Comparison of ENCODE assay signal across 13 cellular contexts in the genomic region with DNA sequence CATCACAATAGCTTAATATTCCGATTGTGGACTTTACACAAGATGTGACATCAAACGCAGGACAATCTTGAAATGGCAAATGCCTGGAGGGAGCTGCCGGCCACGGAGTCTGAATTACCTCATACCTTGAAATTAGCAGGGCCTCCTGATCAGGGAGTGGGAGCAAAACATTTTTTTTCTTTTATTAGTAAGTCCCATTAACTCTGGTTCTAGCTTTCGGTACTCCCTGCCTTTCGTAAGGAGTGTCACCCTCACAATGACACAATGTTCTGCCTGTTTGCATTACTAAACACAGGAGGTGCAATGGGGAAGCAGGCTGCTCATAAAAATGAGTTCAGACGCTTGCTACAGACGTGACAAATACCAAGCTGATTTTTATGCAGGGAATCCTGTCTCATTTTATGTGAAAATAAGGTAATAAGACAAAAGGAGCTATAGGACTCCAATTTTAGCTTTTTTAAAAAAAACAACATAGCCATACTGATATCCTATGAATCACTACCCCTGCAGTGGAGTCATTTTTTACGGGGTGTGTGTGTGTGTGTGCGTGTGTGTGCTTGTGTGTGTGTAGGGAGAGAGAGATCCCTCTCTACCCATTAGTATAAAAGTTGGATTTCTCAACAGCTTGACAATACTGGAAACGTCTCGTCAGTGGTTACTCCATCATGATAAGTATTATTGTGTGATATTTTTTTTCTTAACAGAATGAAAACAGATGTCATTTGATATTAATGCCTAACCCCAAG.
A peak's percentile ranks its signal among the peaks of the same experiment; 100 is the strongest.
DNase-seq lines count a peak whose midpoint lies in the region; ATAC-seq, FAIRE-seq and TF ChIP-seq lines count a peak whose summit lies in the region.
"Had no signal": no experiment of that assay in that cellular context is flagged by ENCODE, and none has a peak within 500 bp of the region (broad histone marks: within the 10 kb centered on the region; RNA-seq: fewer than 3 reads in every experiment).

No MANE protein-coding gene starts in this region.

- H3K9me3 Mint-ChIP-seq in activated naive CD8-positive, alpha-beta T cell treated with anti-CD3 and anti-CD28 coated beads, Interleukin-2, amount 50 U/mL, for 24 hours, result peaks cover 20% of the 10 kb centered on the region

- no peak overlapping the region for H3K27ac ChIP-seq in small intestine (ENCODE audit: low read depth in 1 of 2, low read length in 1 of 2)
- H3K27ac ChIP-seq: thoracic aorta had no signal

- TF ChIP-seq CTCF in fibroblast of the aortic adventitia (IDR thresholded peaks at IDR 0.05; ENCODE audit: insufficient read depth, low read length), result no peak

- H3K4me3 Mint-ChIP-seq in activated naive CD8-positive, alpha-beta T cell treated with anti-CD3 and anti-CD28 coated beads, Interleukin-2, amount 50 U/mL, for 24 hours, result no peak overlapping the region
- H3K4me3 Mint-ChIP-seq: activated CD4-positive, alpha-beta memory T cell treated with anti-CD3 and anti-CD28 coated beads for 36 hours; activated naive CD4-positive, alpha-beta T cell treated with anti-CD3 and anti-CD28 coated beads, Interleukin-2, amount 10 ng/mL, durations not matched to agents 7 days and 5 days had no signal

- peaks cover 35% of the 10 kb centered on the region for H3K4me1 Mint-ChIP-seq in activated naive CD8-positive, alpha-beta T cell treated with anti-CD3 and anti-CD28 coated beads, Interleukin-2, amount 50 U/mL, for 24 hours
- H3K4me1 Mint-ChIP-seq: activated naive CD4-positive, alpha-beta T cell treated with anti-CD3 and anti-CD28 coated beads, Interleukin-2, amount 10 ng/mL, durations not matched to agents 7 days and 5 days had no signal

- 25 to 58% (median 46%) methylated on average over 12 of the region's 12 CpGs for WGBS in small intestine, 3 donors

- peaks cover 4% of the 10 kb centered on the region for H3K27me3 Mint-ChIP-seq in activated naive CD8-positive, alpha-beta T cell treated with anti-CD3 and anti-CD28 coated beads, Interleukin-2, amount 50 U/mL, for 24 hours
- H3K27me3 Mint-ChIP-seq: activated CD4-positive, alpha-beta memory T cell treated with anti-CD3 and anti-CD28 coated beads for 36 hours had no signal

- no peak overlapping the region for H3K27ac Mint-ChIP-seq in activated naive CD8-positive, alpha-beta T cell treated with anti-CD3 and anti-CD28 coated beads, Interleukin-2, amount 50 U/mL, for 24 hours
- H3K27ac Mint-ChIP-seq: activated CD4-positive, alpha-beta memory T cell treated with anti-CD3 and anti-CD28 coated beads for 36 hours; activated naive CD4-positive, alpha-beta T cell treated with anti-CD3 and anti-CD28 coated beads, Interleukin-2, amount 10 ng/mL, durations not matched to agents 7 days and 5 days had no signal

- H3K4me3 ChIP-seq in fibroblast of the aortic adventitia (ENCODE audit: low read depth, low read length) (no peak overlapping the region), small intestine (ENCODE audit: low read depth in 1 of 2, low read length in 2 of 2) (no peak overlapping the region)
- H3K4me3 ChIP-seq: thoracic aorta had no signal

- H3K27me3 ChIP-seq in small intestine (ENCODE audit: control insufficient read depth in 2 of 2, insufficient read depth in 2 of 2, low read length in 2 of 2), result no peaks in the 10 kb centered on the region

- FAIRE-seq in small intestine (lab: Jason Lieb, UNC), result no peak
- FAIRE-seq: GM18507 had no signal

- H3K36me3 Mint-ChIP-seq in activated naive CD8-positive, alpha-beta T cell treated with anti-CD3 and anti-CD28 coated beads, Interleukin-2, amount 50 U/mL, for 24 hours (ENCODE audit: low read depth), result peaks cover 4% of the 10 kb centered on the region
- H3K36me3 Mint-ChIP-seq: activated naive CD4-positive, alpha-beta T cell treated with anti-CD3 and anti-CD28 coated beads, Interleukin-2, amount 10 ng/mL, durations not matched to agents 7 days and 5 days had no signal

- H3K36me3 ChIP-seq in small intestine (ENCODE audit: control insufficient read depth in 2 of 2, insufficient read depth in 2 of 2, low read length in 2 of 2), result no peaks in the 10 kb centered on the region
- H3K36me3 ChIP-seq: thoracic aorta had no signal

- ATAC-seq in activated naive CD8-positive, alpha-beta T cell treated with anti-CD3 and anti-CD28 coated beads, Interleukin-2, amount 50 U/mL, for 24 hours, result no peak

- DNase-seq in H4 (ENCODE audit: low spot score) (peak; percentile 69), SW480 (ENCODE audit: low spot score) (peak; percentile 44), fibroblast of the aortic adventitia (ENCODE audit: low read depth) (peak; percentile 97), small intestine (peak; percentile 56), T1000 (lab: John Stamatoyannopoulos, UW) (no peak)
- DNase-seq in activated CD4-positive, alpha-beta T cell treated with anti-CD3 and anti-CD28 coated beads for 48 hours, result no peak
- DNase-seq in activated naive CD8-positive, alpha-beta T cell treated with anti-CD3 and anti-CD28 coated beads, Interleukin-2, amount 50 U/mL, for 24 hours, result no peak
- no peak for DNase-seq in activated CD4-positive, alpha-beta T cell treated with anti-CD3 and anti-CD28 coated beads for 4 hours
- DNase-seq: activated CD4-positive, alpha-beta memory T cell treated with anti-CD3 and anti-CD28 coated beads for 36 hours; activated naive CD4-positive, alpha-beta T cell treated with anti-CD3 and anti-CD28 coated beads, Interleukin-2, amount 10 ng/mL, durations not matched to agents 7 days and 5 days; KG1 had no signal

- no peaks in the 10 kb centered on the region for H3K9me3 ChIP-seq in small intestine (ENCODE audit: control insufficient read depth, low read depth)
- H3K9me3 ChIP-seq: thoracic aorta had no signal

- no peaks in the 10 kb centered on the region for H3K4me1 ChIP-seq in small intestine (ENCODE audit: control insufficient read depth in 2 of 2, insufficient read depth in 1 of 2, low read depth in 1 of 2, low read length in 1 of 2)

Comparison
In these comparisons a context has a peak if more than half of its experiments do, and no peak if none do; other contexts are left out.
1. DNase-seq: peak in H4 (single experiment), SW480 (single experiment), fibroblast of the aortic adventitia (single experiment) and small intestine (single experiment); none in activated CD4-positive, alpha-beta T cell treated with anti-CD3 and anti-CD28 coated beads for 48 hours (single experiment), activated naive CD8-positive, alpha-beta T cell treated with anti-CD3 and anti-CD28 coated beads, Interleukin-2, amount 50 U/mL, for 24 hours (single experiment), activated CD4-positive, alpha-beta T cell treated with anti-CD3 and anti-CD28 coated beads for 4 hours (0 of 2) and T1000 (single experiment).